In the genomic region with DNA sequence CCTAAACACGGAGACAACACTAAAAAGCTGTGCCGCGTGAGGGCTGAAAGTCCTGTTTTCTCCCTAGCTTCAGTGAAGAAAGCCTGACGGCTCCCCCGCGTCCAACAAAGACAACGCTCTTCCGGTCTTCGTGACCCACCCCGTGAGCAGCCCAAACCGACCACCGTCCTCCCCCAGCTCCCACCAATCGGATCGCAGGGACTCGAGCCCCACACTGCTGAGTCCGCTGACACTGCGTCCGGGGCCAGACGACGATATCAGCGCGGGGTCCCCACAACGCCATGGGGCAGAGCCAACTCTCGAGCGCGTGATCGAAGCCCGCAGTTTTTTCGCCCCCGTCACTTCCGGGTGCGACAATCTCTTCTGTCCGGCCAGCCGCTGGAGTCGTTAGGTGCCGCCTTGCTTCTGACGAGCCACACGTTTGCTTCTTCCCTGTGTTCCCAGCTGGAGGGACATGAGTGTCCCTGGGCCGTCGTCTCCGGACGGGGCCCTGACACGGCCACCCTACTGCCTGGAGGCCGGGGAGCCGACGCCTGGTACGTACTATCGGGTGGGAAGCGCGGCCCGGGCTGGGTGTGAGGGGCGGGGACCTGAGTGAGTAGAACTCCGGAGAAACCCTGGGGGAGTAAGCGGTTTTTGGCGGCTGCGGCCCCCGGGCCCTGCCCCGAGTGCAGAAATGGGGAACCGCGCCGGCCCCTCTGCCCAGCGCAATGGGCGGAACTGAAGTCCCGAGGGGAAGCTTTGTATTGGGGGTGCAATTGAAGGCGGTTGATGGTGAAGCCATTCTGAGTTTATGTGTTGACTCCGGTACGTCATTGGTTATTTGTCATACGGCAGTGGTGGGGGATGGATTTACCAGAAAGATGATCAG, we compare ENCODE assay signal across 8 cellular contexts. TPM values are rescaled to one million over a fixed set of nuclear protein-coding genes. Genes with fewer than 3 reads are reported as not detected.
DNase-seq lines count a peak whose midpoint lies in the region; ATAC-seq and TF ChIP-seq lines count a peak whose summit lies in the region.

A gene with protein sequence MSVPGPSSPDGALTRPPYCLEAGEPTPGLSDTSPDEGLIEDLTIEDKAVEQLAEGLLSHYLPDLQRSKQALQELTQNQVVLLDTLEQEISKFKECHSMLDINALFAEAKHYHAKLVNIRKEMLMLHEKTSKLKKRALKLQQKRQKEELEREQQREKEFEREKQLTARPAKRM (plus strand): TSS at position 390 of the 871 bp plus-strand sequence. CDS start 65 bp downstream, at position 455.

- POLR2A ChIA-PET in PC-3 (lab: Charles Lee; ENCODE audit: unreplicated experiment) = interaction anchor here (0.6 to 0.8 kb wide), 3 partner anchors 9 to 51 kb away, joined by 3 to 4 read pairs (median 4); no protein-coding TSS in a partner anchor

- intact Hi-C loops in PC-3 (cut with micrococcal nuclease) = loop anchor here (1.0 kb wide), 1 partner anchor 37 kb away; no protein-coding TSS in a partner anchor

- H3K27ac ChIP-seq in PC-3 (ENCODE audit: low read length) (peak within 1 kb of the TSS; percentile 93), mucosa of rectum (ENCODE audit: low read depth in 2 of 2, low read length in 2 of 2) (peak within 1 kb of the TSS; percentile 99 to 100)

- peak; percentile 74 for ATAC-seq in GM21515 (IDR thresholded peaks at IDR 0.05; ENCODE audit: unreplicated experiment)
- ATAC-seq in PC-3 = peak; percentile 76

- H3K4me1 ChIP-seq in PC-3 (ENCODE audit: insufficient read depth, low read length) (peaks cover 32% of the 10 kb centered on the region), mucosa of rectum (ENCODE audit: control insufficient read depth in 2 of 2, insufficient read depth in 2 of 2, low read length in 2 of 2) (peaks cover 15 to 24% of the 10 kb centered on the region in 2 donors)

- peaks cover 53% of the 10 kb centered on the region for H3K79me2 ChIP-seq in PC-3 (ENCODE audit: low read length)

- no peaks in the 10 kb centered on the region for H3K27me3 ChIP-seq in PC-3 (ENCODE audit: low read length)
- H3K27me3 ChIP-seq in mucosa of rectum (ENCODE audit: control insufficient read depth in 2 of 2, insufficient read depth in 2 of 2, low read length in 2 of 2) = no peaks in the 10 kb centered on the region

- H3K4me3 ChIP-seq in PC-3 (ENCODE audit: low read length) (peak within 1 kb of the TSS; percentile 98), mucosa of rectum (ENCODE audit: low read length in 2 of 2) (peak within 1 kb of the TSS; percentile 95 to 98)

- CTCF ChIA-PET in PC-3 (lab: Charles Lee) = no interaction called here

- H4K20me1 ChIP-seq in PC-3 (ENCODE audit: low read length) = no peaks in the 10 kb centered on the region; the same call in 1 of the 2 replicates

- peak within 1 kb of the TSS; percentile 96 for H3K4me2 ChIP-seq in PC-3 (ENCODE audit: low read length)

- H2AFZ ChIP-seq in PC-3 (ENCODE audit: low read length) = peak within 1 kb of the TSS; percentile 92

- H3K9ac ChIP-seq in PC-3 (ENCODE audit: low read length) = peak within 1 kb of the TSS; percentile 98
- peak within 1 kb of the TSS; percentile 98 to 99 for H3K9ac ChIP-seq in mucosa of rectum (ENCODE audit: low read depth in 1 of 2, low read length in 2 of 2)

- no peaks in the 10 kb centered on the region for H3F3A ChIP-seq in PC-3 (ENCODE audit: low read length, unreplicated experiment)

- no TSS peak for BruUV-seq in PC-3 (replicated peaks; lab: Mats Ljungman, UMichigan)

- H3K9me3 ChIP-seq in PC-3 (ENCODE audit: low read length) (no peaks in the 10 kb centered on the region), mucosa of rectum (ENCODE audit: control insufficient read depth in 2 of 2, low read length in 2 of 2) (no peaks in the 10 kb centered on the region)

- DNase-seq in DMS 273 (lab: John Stamatoyannopoulos, UW; ENCODE audit: unreplicated experiment) (peak; percentile 93), HuH-7 (ENCODE audit: low spot score) (peak; percentile 60), PC-3 (peak; percentile 81), erythroblast (lab: John Stamatoyannopoulos, UW) (peak; percentile 97)
- DNase-seq in activated T-cell treated with anti-CD3 and anti-CD28 coated beads, Interleukin-2, amount 50 U/mL, for 1 hour = peak; percentile 91
- DNase-seq in stimulated activated CD8-positive, alpha-beta memory T cell treated with anti-CD3 and anti-CD28 coated beads, Interleukin-4, amount 100 ng/mL, for 48 hours = peak; percentile 92

- no peaks in the 10 kb centered on the region for H3K9me2 ChIP-seq in PC-3 (replicated peaks; ENCODE audit: low read length)

- H3K36me3 ChIP-seq in PC-3 (ENCODE audit: low read depth, low read length) (no peaks in the 10 kb centered on the region), mucosa of rectum (ENCODE audit: control insufficient read depth in 2 of 2, insufficient read depth in 2 of 2, low read length in 2 of 2) (peaks cover 2 to 4% of the 10 kb centered on the region in 2 donors)

- TF ChIP-seq CTCF in PC-3 (conservative IDR thresholded peaks at IDR 0.05; ENCODE audit: low read depth, low read length) = no peak

- TF ChIP-seq POLR2A in erythroblast (IDR thresholded peaks at IDR 0.05; ENCODE audit: low read length) = peak; percentile 95

RNA-seq across cellular contexts. Expression of the gene that starts here (rescaled TPM):
- total RNA-seq in PC-3 (2014; rRNA removed) = 28.6 and 40.1 TPM in 2 replicates

Comparison
In these comparisons a context has a peak if more than half of its experiments do, and no peak if none do; other contexts are left out.
1. Peak in every context shown above with its lines: DNase-seq, ATAC-seq, H3K4me3 ChIP-seq and H3K27ac ChIP-seq.